In the genomic region with DNA sequence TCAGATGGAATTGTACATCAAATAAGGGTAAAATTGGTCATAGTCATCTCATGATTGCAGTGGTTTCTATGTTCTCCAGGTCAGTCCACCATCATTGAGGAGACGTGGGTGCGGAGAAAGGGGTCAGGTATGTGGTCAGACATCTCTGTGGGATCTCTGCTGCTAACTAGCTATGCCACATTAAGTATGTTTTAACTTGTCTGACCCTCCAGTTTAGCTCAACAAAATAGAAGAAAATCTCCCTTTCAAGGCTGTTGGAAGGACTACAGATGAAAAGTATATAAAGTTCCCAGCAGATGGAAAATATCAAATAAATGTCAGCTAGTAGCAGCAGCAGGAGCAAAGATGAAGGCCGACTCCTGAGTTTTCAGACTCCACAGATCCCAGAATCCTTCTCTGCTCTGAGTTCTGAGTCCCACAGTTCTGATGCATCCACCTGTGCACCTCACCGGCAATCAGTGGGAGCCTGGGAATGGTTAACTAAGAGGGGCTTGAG, we compare ENCODE assay signal across 18 cellular contexts.
DNase-seq lines count a peak whose midpoint lies in the region; ATAC-seq and TF ChIP-seq lines count a peak whose summit lies in the region.
"Had no signal": no experiment of that assay in that cellular context is flagged by ENCODE, and none has a peak within 500 bp of the region (broad histone marks: within the 10 kb centered on the region; RNA-seq: fewer than 3 reads in every experiment).

No MANE protein-coding gene starts in this region.

- H3K27ac ChIP-seq in VCaP (peak overlapping the region; percentile 65), esophagus muscularis mucosa (replicated peaks in 1 of 4) (peak overlapping the region in 3 of 4 donors; percentile 2 to 29 (median 27)), stomach (peak overlapping the region in 4 of 5 donors; percentile 12 to 85 (median 32))
- H3K27ac ChIP-seq: 22Rv1, A549, C4-2B had no signal

- intact Hi-C loops in esophagus muscularis mucosa (cut with DNase I) (no loop called here), stomach (cut with DNase I; ENCODE audit: low total_unique reads) (no loop called here), left cardiac atrium (cut with DNase I) (no loop called here)
- intact Hi-C loops in activated CD4-positive, alpha-beta memory T cell treated with anti-CD3 and anti-CD28 coated beads for 36 hours (cut with micrococcal nuclease) = no loop called here

- no peaks in the 10 kb centered on the region for H3K9me3 ChIP-seq in esophagus muscularis mucosa
- H3K9me3 ChIP-seq in stomach = no peaks in the 10 kb centered on the region
- H3K9me3 ChIP-seq: A549, Caco-2 had no signal

- POLR2A ChIA-PET in activated CD4-positive, alpha-beta memory T cell treated with anti-CD3 and anti-CD28 coated beads for 36 hours (lab: Charles Lee) = no interaction called here

- no peaks in the 10 kb centered on the region for H3K27me3 Mint-ChIP-seq in nephron (ENCODE audit: low read depth)
- peaks cover 10% of the 10 kb centered on the region for H3K27me3 Mint-ChIP-seq in activated CD4-positive, alpha-beta memory T cell treated with anti-CD3 and anti-CD28 coated beads for 36 hours

- H3K27me3 ChIP-seq in esophagus muscularis mucosa (no peaks in the 10 kb centered on the region), stomach (no peaks in the 10 kb centered on the region)

- ATAC-seq in left cardiac atrium = no peak
- ATAC-seq: A549, HepG2 had no signal

- CTCF ChIA-PET in activated CD4-positive, alpha-beta memory T cell treated with anti-CD3 and anti-CD28 coated beads for 36 hours (lab: Charles Lee) = no interaction called here

- no peak overlapping the region for H3K4me3 ChIP-seq in esophagus muscularis mucosa
- no peak overlapping the region for H3K4me3 ChIP-seq in stomach
- H3K4me3 ChIP-seq: A549 had no signal

- no peak for TF ChIP-seq CTCF in VCaP (conservative IDR thresholded peaks at IDR 0.05)
- no peak for TF ChIP-seq CTCF in esophagus muscularis mucosa (IDR thresholded peaks at IDR 0.05)
- TF ChIP-seq CTCF in nephron (IDR thresholded peaks at IDR 0.05; ENCODE audit: unreplicated experiment in 3 of 3) = no peak
- TF ChIP-seq CTCF in stomach (IDR thresholded peaks at IDR 0.05) = no peak

- no peaks in the 10 kb centered on the region for H3K36me3 Mint-ChIP-seq in nephron (ENCODE audit: low read depth)
- H3K36me3 Mint-ChIP-seq in activated CD4-positive, alpha-beta memory T cell treated with anti-CD3 and anti-CD28 coated beads for 36 hours = no peaks in the 10 kb centered on the region

- 68% methylated on average over 4 of the region's 4 CpGs for WGBS in esophagus muscularis mucosa
- 66 to 88% (median 83%) methylated on average over 4 of the region's 4 CpGs for WGBS in stomach, 5 donors

- peaks cover 0 to 28% (median 21%) of the 10 kb centered on the region in 4 donors for H3K4me1 ChIP-seq in esophagus muscularis mucosa
- H3K4me1 ChIP-seq in stomach = peaks cover 0 to 46% (median 21%) of the 10 kb centered on the region in 4 donors
- H3K4me1 ChIP-seq: Caco-2 had no signal

- TF ChIP-seq POLR2A in esophagus muscularis mucosa (IDR thresholded peaks at IDR 0.05; ENCODE audit: low read depth) = no peak
- no peak for TF ChIP-seq POLR2A in stomach (IDR thresholded peaks at IDR 0.05)

- peak overlapping the region in 1 of 3 experiments; percentile 6 for H3K4me3 Mint-ChIP-seq in nephron
- no peak overlapping the region for H3K4me3 Mint-ChIP-seq in activated CD4-positive, alpha-beta memory T cell treated with anti-CD3 and anti-CD28 coated beads for 36 hours
- H3K4me3 Mint-ChIP-seq: CD4-positive, alpha-beta T cell; H9 had no signal

- DNase-seq in esophagus muscularis mucosa (ENCODE audit: extremely low spot score) = no peak
- no peak for DNase-seq in stomach
- DNase-seq in activated CD4-positive, alpha-beta memory T cell treated with anti-CD3 and anti-CD28 coated beads for 36 hours = no peak
- DNase-seq in NCI-H2081 (lab: John Stamatoyannopoulos, UW) = no peak
- no peak for DNase-seq in left cardiac atrium
- DNase-seq in KBM-7 = no peak
- DNase-seq: AML-193; Caco-2; CD4-positive, alpha-beta T cell; DMS79; GF-D8; H9 had no signal

- H3K36me3 ChIP-seq in esophagus muscularis mucosa = no peaks in the 10 kb centered on the region
- H3K36me3 ChIP-seq in stomach = no peaks in the 10 kb centered on the region

- H3K4me1 Mint-ChIP-seq in nephron = peaks cover 63% of the 10 kb centered on the region
- H3K4me1 Mint-ChIP-seq in activated CD4-positive, alpha-beta memory T cell treated with anti-CD3 and anti-CD28 coated beads for 36 hours (ENCODE audit: low read depth) = no peaks in the 10 kb centered on the region

- peak overlapping the region; percentile 94 to 99 (median 98) for H3K27ac Mint-ChIP-seq in nephron
- no peak overlapping the region for H3K27ac Mint-ChIP-seq in activated CD4-positive, alpha-beta memory T cell treated with anti-CD3 and anti-CD28 coated beads for 36 hours
- H3K27ac Mint-ChIP-seq: CD4-positive, alpha-beta T cell; H9 had no signal

- no peaks in the 10 kb centered on the region for H3K9me3 Mint-ChIP-seq in nephron
- no peaks in the 10 kb centered on the region for H3K9me3 Mint-ChIP-seq in activated CD4-positive, alpha-beta memory T cell treated with anti-CD3 and anti-CD28 coated beads for 36 hours
- H3K9me3 Mint-ChIP-seq: CD4-positive, alpha-beta T cell; H9 had no signal

- in situ Hi-C loops in KBM-7 (cut with MboI; ENCODE audit: low pct_unique_long_range_greater_than_20kb, low sequenced_read_pairs) = no loop called here

- TF ChIP-seq EP300 in esophagus muscularis mucosa (IDR thresholded peaks at IDR 0.05) = no peak
- TF ChIP-seq EP300 in stomach (IDR thresholded peaks at IDR 0.05) = no peak
